ENCODE assay signal across 13 cellular contexts in genomic region chr12:131765961-131766360, GRCh38. TPM values are rescaled to one million over a fixed set of nuclear protein-coding genes. Genes with fewer than 3 reads are reported as not detected.
DNase-seq lines count a peak whose midpoint lies in the region; ATAC-seq and TF ChIP-seq lines count a peak whose summit lies in the region.
"Had no signal": no experiment of that assay in that cellular context is flagged by ENCODE, and none has a peak within 500 bp of the region (broad histone marks: within the 10 kb centered on the region; RNA-seq: fewer than 3 reads in every experiment).

No MANE protein-coding gene starts in this region.

- H3K27me3 ChIP-seq in BLaER1 (no peaks in the 10 kb centered on the region), adrenal gland (no peaks in the 10 kb centered on the region)

- no peaks in the 10 kb centered on the region for H3K9me3 Mint-ChIP-seq in activated B cell treated with CpG ODN at 0.5 μM for 24 hours
- no peaks in the 10 kb centered on the region for H3K9me3 Mint-ChIP-seq in nephron progenitor cell
- H3K9me3 Mint-ChIP-seq: CD4-positive, CD25-positive, alpha-beta regulatory T cell; HFFc6 had no signal

- H3K4me2 ChIP-seq in BLaER1: peak overlapping the region; percentile 93

- DNase-seq in activated B cell treated with CpG ODN at 0.5 μM for 24 hours (no peak), globus pallidus (ENCODE audit: low spot score) (peak; percentile 19), nephron progenitor cell (no peak), adrenal gland (no peak)
- DNase-seq: CD4-positive, CD25-positive, alpha-beta regulatory T cell; DMS79; EL; HCEC 1CT; HFFc6 had no signal

- peak overlapping the region; percentile 56; the same call in 1 of the 2 replicates for H3K9ac ChIP-seq in BLaER1

- CTCF ChIA-PET in activated B cell treated with CpG ODN at 0.5 μM for 24 hours (lab: Charles Lee): interaction anchor here (1.0 kb wide), 1 partner anchor 64 kb away, joined by 3 read pairs; no protein-coding TSS in a partner anchor

- no peak for TF ChIP-seq POLR2A in adrenal gland (IDR thresholded peaks at IDR 0.05)

- H3K27ac Mint-ChIP-seq in activated B cell treated with CpG ODN at 0.5 μM for 24 hours (peak overlapping the region; percentile 76), nephron progenitor cell (peak overlapping the region; percentile 98)
- H3K27ac Mint-ChIP-seq: HFFc6 had no signal

- H3K4me3 ChIP-seq in BLaER1 (peak overlapping the region; percentile 46; the same call in 1 of the 2 replicates), adrenal gland (no peak overlapping the region)
- H3K4me3 ChIP-seq: K562 had no signal

- intact Hi-C loops in activated B cell treated with CpG ODN at 0.5 μM for 24 hours (cut with micrococcal nuclease): loop anchor here (1.0 kb wide), 1 partner anchor 10 kb away; no protein-coding TSS in a partner anchor
- intact Hi-C loops in adrenal gland (cut with DNase I): no loop called here

- H3K4me1 ChIP-seq in BLaER1: peaks cover 77% of the 10 kb centered on the region
- no peaks in the 10 kb centered on the region for H3K4me1 ChIP-seq in adrenal gland (replicated peaks in 1 of 2)

- ATAC-seq in activated B cell treated with CpG ODN at 0.5 μM for 24 hours (ENCODE audit: low read depth) (no peak), HG02610 (IDR thresholded peaks at IDR 0.05; ENCODE audit: unreplicated experiment) (no peak), GM18519 (IDR thresholded peaks at IDR 0.05; ENCODE audit: low FRiP score, unreplicated experiment) (no peak)
- ATAC-seq: K562 had no signal

- peaks cover 57% of the 10 kb centered on the region for H3K36me3 ChIP-seq in BLaER1
- H3K36me3 ChIP-seq in adrenal gland (replicated peaks in 1 of 2): peaks cover 0 to 70% of the 10 kb centered on the region in 2 donors

- H3K27ac ChIP-seq in BLaER1 (peak overlapping the region; percentile 69), adrenal gland (no peak overlapping the region)

- peaks cover 83% of the 10 kb centered on the region for H4K20me1 ChIP-seq in BLaER1

- H3K9me3 ChIP-seq in BLaER1 (no peaks in the 10 kb centered on the region), adrenal gland (replicated peaks in 1 of 3) (no peaks in the 10 kb centered on the region)

- H3K27me3 Mint-ChIP-seq in activated B cell treated with CpG ODN at 0.5 μM for 24 hours (no peaks in the 10 kb centered on the region), nephron progenitor cell (ENCODE audit: low read depth, poor library complexity) (no peaks in the 10 kb centered on the region)
- H3K27me3 Mint-ChIP-seq: CD4-positive, CD25-positive, alpha-beta regulatory T cell had no signal

- TF ChIP-seq CTCF in activated B cell treated with CpG ODN at 0.5 μM for 24 hours (IDR thresholded peaks at IDR 0.05): no peak
- TF ChIP-seq CTCF in nephron progenitor cell (IDR thresholded peaks at IDR 0.05): no peak
- TF ChIP-seq CTCF in adrenal gland (IDR thresholded peaks at IDR 0.05): no peak

- H3K4me3 Mint-ChIP-seq in activated B cell treated with CpG ODN at 0.5 μM for 24 hours: peak overlapping the region; percentile 50
- no peak overlapping the region for H3K4me3 Mint-ChIP-seq in nephron progenitor cell
- H3K4me3 Mint-ChIP-seq: CD4-positive, CD25-positive, alpha-beta regulatory T cell; HFFc6 had no signal

- POLR2A ChIA-PET in activated B cell treated with CpG ODN at 0.5 μM for 24 hours (lab: Charles Lee): interaction anchor here (1.1 to 2.7 kb wide), 2 partner anchors 9 to 55 kb away, joined by 3 to 18 read pairs; partner anchors contain the start of gene SFSWAP

- 96 to 98% (median 97%) methylated on average over 10 of the region's 10 CpGs for WGBS in adrenal gland, 4 donors

- peaks cover 41% of the 10 kb centered on the region for H3K4me1 Mint-ChIP-seq in activated B cell treated with CpG ODN at 0.5 μM for 24 hours
- peaks cover 15% of the 10 kb centered on the region for H3K4me1 Mint-ChIP-seq in nephron progenitor cell

- peaks cover 84% of the 10 kb centered on the region for H3K36me3 Mint-ChIP-seq in activated B cell treated with CpG ODN at 0.5 μM for 24 hours (ENCODE audit: low read depth)
- peaks cover 85% of the 10 kb centered on the region for H3K36me3 Mint-ChIP-seq in nephron progenitor cell (ENCODE audit: low read depth)

RNA-seq across cellular contexts. Expression of gene SFSWAP, which starts 55.1 kb away (rescaled TPM):
- total RNA-seq in activated B cell treated with CpG ODN at 0.5 μM for 24 hours: 75.1 and 88.0 TPM in 2 replicates
- total RNA-seq in adrenal gland: 10 to 100 TPM; 14.0 to 38.4 (median 29.1) TPM
- polyA plus RNA-seq in adrenal gland: 10 to 100 TPM; 20.9 to 94.0 (median 60.9) TPM
